In genomic region chr2:54720563-54720962, GRCh38 we compare ENCODE assay signal across 2 cellular contexts.
A peak's percentile ranks its signal among the peaks of the same experiment; 100 is the strongest.
TF ChIP-seq lines count a peak whose summit lies in the region.

No MANE protein-coding gene starts in this region.

TF ChIP-seq in HepG2, 621 proteins besides CTCF, POLR2A, EP300 and RAD21:
- TF ChIP-seq HHEX (CRISPR knock-in tag; IDR thresholded peaks at IDR 0.05) (no peak), LCORL (IDR thresholded peaks at IDR 0.05) (peak; percentile 92), LCORL (CRISPR knock-in tag; IDR thresholded peaks at IDR 0.05) (no peak)
TF ChIP-seq in HepG2: peak in this region for 1.

TF ChIP-seq in K562, 482 proteins besides CTCF, POLR2A, EP300 and RAD21:
- TF ChIP-seq NFIX (CRISPR knock-in tag; IDR thresholded peaks at IDR 0.05; ENCODE audit: low read depth) (peak; percentile 85), NFIC (IDR thresholded peaks at IDR 0.05) (peak; percentile 95), ZNF224 (CRISPR knock-in tag; IDR thresholded peaks at IDR 0.05) (no peak), SMC3 (conservative IDR thresholded peaks at IDR 0.05; ENCODE audit: insufficient read depth, low read depth, low read length) (no peak)
TF ChIP-seq in K562: peak in this region for 2.
